8 cellular contexts compared by ENCODE assay signal in the genomic region with DNA sequence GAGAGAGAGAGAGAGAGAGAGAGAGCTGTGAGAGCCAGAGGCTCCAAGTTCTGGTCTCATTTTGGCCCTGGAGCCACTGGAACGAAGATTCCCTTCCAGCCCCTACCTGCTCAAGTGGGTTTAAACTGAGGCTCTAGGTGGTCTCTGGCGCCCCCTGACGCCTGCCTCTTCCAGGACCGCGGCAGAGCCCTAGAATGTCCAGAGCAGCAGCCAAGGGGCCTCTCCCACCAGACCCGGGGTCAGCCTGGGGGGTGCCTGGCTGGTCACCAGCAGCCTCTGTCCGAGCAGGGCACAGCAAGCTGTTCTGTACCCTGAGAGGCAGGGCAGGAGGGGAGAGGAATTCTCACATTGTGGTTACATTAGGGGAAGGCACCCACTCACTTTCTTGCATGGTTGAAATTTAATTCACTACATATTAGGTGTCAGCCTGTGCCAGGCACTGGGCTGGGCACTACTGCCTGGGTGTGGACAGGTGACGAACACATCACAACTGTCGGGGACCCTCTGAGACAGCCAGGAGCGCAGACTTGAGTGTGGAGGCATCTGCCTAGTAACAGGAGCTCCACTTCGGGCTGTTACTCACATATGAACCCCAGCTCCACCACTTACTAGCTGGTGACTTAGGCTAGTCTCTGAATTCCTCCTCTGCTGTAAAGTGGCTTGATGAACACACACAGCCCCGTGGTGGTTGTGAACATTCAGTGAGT. TPM values are rescaled to one million over a fixed set of nuclear protein-coding genes. Genes with fewer than 3 reads are reported as not detected.
DNase-seq lines count a peak whose midpoint lies in the region; TF ChIP-seq lines count a peak whose summit lies in the region.

No MANE protein-coding gene starts in this region.

- no peaks in the 10 kb centered on the region for H3K9me3 ChIP-seq in prostate gland
- H3K9me3 ChIP-seq in effector memory CD4-positive, alpha-beta T cell (ENCODE audit: control insufficient read depth, low read length) = no peaks in the 10 kb centered on the region

- TF ChIP-seq POLR2A in prostate gland (IDR thresholded peaks at IDR 0.05) = no peak

- H3K27ac ChIP-seq in prostate gland = no peak overlapping the region
- no peak overlapping the region for H3K27ac ChIP-seq in effector memory CD4-positive, alpha-beta T cell (ENCODE audit: insufficient read depth, low read length, poor library complexity, severe bottlenecking)

- peak; percentile 44 for DNase-seq in NCI-H1092 treated with DMSO at 0.1 percent for 48 hours (lab: John Stamatoyannopoulos, UW)
- no peak for DNase-seq in NCI-H1092 (lab: John Stamatoyannopoulos, UW)
- peak; percentile 22 for DNase-seq in SK-N-DZ (ENCODE audit: low spot score)
- peak; percentile 11 for DNase-seq in glomerular visceral epithelial cell (ENCODE audit: extremely low spot score)
- DNase-seq in prostate gland (ENCODE audit: low spot score) = peak; percentile 4
- no peak for DNase-seq in effector memory CD4-positive, alpha-beta T cell
- DNase-seq in stimulated activated CD8-positive, alpha-beta memory T cell treated with anti-CD3 and anti-CD28 coated beads, Interleukin-4, amount 100 ng/mL, for 48 hours = no peak
- DNase-seq in NCI-H146 (lab: John Stamatoyannopoulos, UW) = no peak

- H3K4me3 ChIP-seq in prostate gland = no peak overlapping the region
- no peak overlapping the region for H3K4me3 ChIP-seq in effector memory CD4-positive, alpha-beta T cell (ENCODE audit: insufficient read depth, low read depth, low read length, poor library complexity, severe bottlenecking)

- no peaks in the 10 kb centered on the region for H3K4me1 ChIP-seq in prostate gland (replicated peaks)
- no peaks in the 10 kb centered on the region for H3K4me1 ChIP-seq in effector memory CD4-positive, alpha-beta T cell (ENCODE audit: control insufficient read depth, insufficient read depth, low read length, poor library complexity, severe bottlenecking)

- intact Hi-C loops in prostate gland (cut with DNase I) = loop anchor here (2.0 to 10.0 kb wide), 2 partner anchors 227 to 349 kb away; no protein-coding TSS in a partner anchor

- 72% methylated on average over 12 of the region's 12 CpGs for WGBS in prostate gland

- H3K27me3 ChIP-seq in prostate gland (replicated peaks; ENCODE audit: insufficient read depth) = no peaks in the 10 kb centered on the region
- no peaks in the 10 kb centered on the region for H3K27me3 ChIP-seq in effector memory CD4-positive, alpha-beta T cell (replicated peaks; ENCODE audit: control insufficient read depth, insufficient read depth, low read length, poor library complexity, severe bottlenecking)

- peak in 3 of 4 experiments; percentile 32 to 41 (median 39) for TF ChIP-seq CTCF in prostate gland (IDR thresholded peaks at IDR 0.05)

- H3K36me3 ChIP-seq in prostate gland = no peaks in the 10 kb centered on the region
- no peaks in the 10 kb centered on the region for H3K36me3 ChIP-seq in effector memory CD4-positive, alpha-beta T cell (ENCODE audit: control insufficient read depth, insufficient read depth, low read length)

RNA-seq across cellular contexts. Expression of a gene that starts 44.5 kb away (rescaled TPM):
- 0.39 and 1.9 TPM in 2 replicates for polyA plus RNA-seq in SK-N-DZ (2014; cell fraction: cytosol; rRNA removed)
- 1.1 TPM in 1 of 2 replicates, not detected in the other for polyA plus RNA-seq in SK-N-DZ (2014; cell fraction: nucleus; rRNA removed)
- total RNA-seq in prostate gland = 1 to 10 TPM in 1 of 2 donors, under 1 TPM in 1; 0.23 to 1.5 TPM

Comparison
In these comparisons a context has a peak if more than half of its experiments do, and no peak if none do; other contexts are left out.
1. DNase-seq: peak in NCI-H1092 treated with DMSO at 0.1 percent for 48 hours (single experiment), SK-N-DZ (single experiment), glomerular visceral epithelial cell (single experiment) and prostate gland (single experiment); none in NCI-H1092 (single experiment), effector memory CD4-positive, alpha-beta T cell (0 of 3), stimulated activated CD8-positive, alpha-beta memory T cell treated with anti-CD3 and anti-CD28 coated beads, Interleukin-4, amount 100 ng/mL, for 48 hours (single experiment) and NCI-H146 (single experiment).